8 cellular contexts compared by ENCODE assay signal in the genomic region with DNA sequence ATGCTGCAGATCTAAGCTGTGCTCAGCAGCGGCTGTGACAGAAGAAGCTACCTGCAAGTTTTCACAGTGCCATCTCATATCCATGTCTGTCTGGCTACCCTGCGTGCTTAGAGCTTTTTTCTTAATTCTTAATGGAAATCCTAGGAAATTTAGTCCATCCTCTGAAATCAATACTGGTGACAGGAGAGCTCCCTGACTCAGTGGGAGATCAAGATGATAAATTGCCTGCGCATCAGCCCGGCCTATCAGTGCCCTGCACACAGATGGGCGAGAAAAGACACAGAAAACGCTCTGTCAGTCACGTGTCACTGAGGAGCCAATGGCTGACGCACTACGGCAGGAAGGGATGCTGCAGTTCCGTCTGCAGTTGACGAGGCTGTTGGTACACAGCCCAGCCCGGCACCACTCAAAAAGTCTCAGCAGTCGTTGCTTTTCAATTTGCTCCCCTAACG.
A peak's percentile ranks its signal among the peaks of the same experiment; 100 is the strongest.
DNase-seq lines count a peak whose midpoint lies in the region; ATAC-seq and TF ChIP-seq lines count a peak whose summit lies in the region.

No MANE protein-coding gene starts in this region.

- H3K27ac ChIP-seq in coronary artery (no peak overlapping the region), lower lobe of right lung (no peak overlapping the region)

- peak; percentile 71 for DNase-seq in NCI-H2107 (lab: John Stamatoyannopoulos, UW)
- peak; percentile 87 for DNase-seq in activated CD4-positive, alpha-beta T cell treated with anti-CD3 and anti-CD28 coated beads, Interleukin-2, amount 10 ng/mL, durations not matched to agents 24 days and 14 days
- DNase-seq in coronary artery (ENCODE audit: low spot score), result no peak
- peak; percentile 52 for DNase-seq in lower lobe of right lung
- peak; percentile 24 to 40 (median 25) for DNase-seq in stimulated activated CD4-positive, alpha-beta T cell treated with anti-CD3 and anti-CD28 coated beads, TNF-alpha, amount 100 ng/mL, for 48 hours (ENCODE audit: low read depth in 3 of 3)
- no peak for DNase-seq in GM19240 (ENCODE audit: insufficient read length, low spot score)

- H3K9me3 Mint-ChIP-seq in activated CD4-positive, alpha-beta T cell treated with anti-CD3 and anti-CD28 coated beads, Interleukin-2, amount 10 ng/mL, durations not matched to agents 24 days and 14 days, result no peaks in the 10 kb centered on the region

- TF ChIP-seq CTCF in coronary artery (IDR thresholded peaks at IDR 0.05), result no peak
- TF ChIP-seq CTCF in lower lobe of right lung (IDR thresholded peaks at IDR 0.05), result no peak

- intact Hi-C loops in activated CD4-positive, alpha-beta T cell treated with anti-CD3 and anti-CD28 coated beads, Interleukin-2, amount 10 ng/mL, durations not matched to agents 24 days and 14 days (cut with micrococcal nuclease), result no loop called here
- intact Hi-C loops in lower lobe of right lung (cut with DNase I), result no loop called here

- peak overlapping the region; percentile 52; the same call in 1 of the 2 replicates for H3K9ac ChIP-seq in ES-I3 (ENCODE audit: low read depth, low read length)

- H3K4me3 ChIP-seq in coronary artery, result peak overlapping the region; percentile 60
- peak overlapping the region; percentile 33 for H3K4me3 ChIP-seq in lower lobe of right lung

- H3K4me1 Mint-ChIP-seq in activated CD4-positive, alpha-beta T cell treated with anti-CD3 and anti-CD28 coated beads, Interleukin-2, amount 10 ng/mL, durations not matched to agents 24 days and 14 days, result peaks cover 3% of the 10 kb centered on the region

- H3K4me1 ChIP-seq in ES-I3 (ENCODE audit: insufficient read depth, low read length) (peaks cover 18% of the 10 kb centered on the region), lower lobe of right lung (no peaks in the 10 kb centered on the region)

- H3K27me3 Mint-ChIP-seq in activated CD4-positive, alpha-beta T cell treated with anti-CD3 and anti-CD28 coated beads, Interleukin-2, amount 10 ng/mL, durations not matched to agents 24 days and 14 days, result no peaks in the 10 kb centered on the region

- peak; percentile 100 for ATAC-seq in HG02759 (IDR thresholded peaks at IDR 0.05; ENCODE audit: unreplicated experiment)
- peak; percentile 64 to 66 for ATAC-seq in lower lobe of right lung

- H3K4me3 Mint-ChIP-seq in activated CD4-positive, alpha-beta T cell treated with anti-CD3 and anti-CD28 coated beads, Interleukin-2, amount 10 ng/mL, durations not matched to agents 24 days and 14 days, result peak overlapping the region; percentile 83

- H3K27ac Mint-ChIP-seq in activated CD4-positive, alpha-beta T cell treated with anti-CD3 and anti-CD28 coated beads, Interleukin-2, amount 10 ng/mL, durations not matched to agents 24 days and 14 days, result peak overlapping the region; percentile 67

- H3K27me3 ChIP-seq in lower lobe of right lung (ENCODE audit: low read depth), result no peaks in the 10 kb centered on the region

- H3K36me3 ChIP-seq in ES-I3 (ENCODE audit: insufficient read depth, low read length), result no peaks in the 10 kb centered on the region
- H3K36me3 ChIP-seq in lower lobe of right lung, result no peaks in the 10 kb centered on the region

- H3K36me3 Mint-ChIP-seq in activated CD4-positive, alpha-beta T cell treated with anti-CD3 and anti-CD28 coated beads, Interleukin-2, amount 10 ng/mL, durations not matched to agents 24 days and 14 days (ENCODE audit: low read depth), result no peaks in the 10 kb centered on the region

- no peaks in the 10 kb centered on the region for H3K9me3 ChIP-seq in ES-I3 (ENCODE audit: control insufficient read depth, insufficient read depth, low read length)
- H3K9me3 ChIP-seq in lower lobe of right lung, result no peaks in the 10 kb centered on the region

Comparison
In these comparisons a context has a peak if more than half of its experiments do, and no peak if none do; other contexts are left out.
1. DNase-seq: peak in NCI-H2107 (single experiment), activated CD4-positive, alpha-beta T cell treated with anti-CD3 and anti-CD28 coated beads, Interleukin-2, amount 10 ng/mL, durations not matched to agents 24 days and 14 days (single experiment), lower lobe of right lung (single experiment) and stimulated activated CD4-positive, alpha-beta T cell treated with anti-CD3 and anti-CD28 coated beads, TNF-alpha, amount 100 ng/mL, for 48 hours (3 of 3); none in coronary artery (single experiment) and GM19240 (single experiment).